In the genomic region with DNA sequence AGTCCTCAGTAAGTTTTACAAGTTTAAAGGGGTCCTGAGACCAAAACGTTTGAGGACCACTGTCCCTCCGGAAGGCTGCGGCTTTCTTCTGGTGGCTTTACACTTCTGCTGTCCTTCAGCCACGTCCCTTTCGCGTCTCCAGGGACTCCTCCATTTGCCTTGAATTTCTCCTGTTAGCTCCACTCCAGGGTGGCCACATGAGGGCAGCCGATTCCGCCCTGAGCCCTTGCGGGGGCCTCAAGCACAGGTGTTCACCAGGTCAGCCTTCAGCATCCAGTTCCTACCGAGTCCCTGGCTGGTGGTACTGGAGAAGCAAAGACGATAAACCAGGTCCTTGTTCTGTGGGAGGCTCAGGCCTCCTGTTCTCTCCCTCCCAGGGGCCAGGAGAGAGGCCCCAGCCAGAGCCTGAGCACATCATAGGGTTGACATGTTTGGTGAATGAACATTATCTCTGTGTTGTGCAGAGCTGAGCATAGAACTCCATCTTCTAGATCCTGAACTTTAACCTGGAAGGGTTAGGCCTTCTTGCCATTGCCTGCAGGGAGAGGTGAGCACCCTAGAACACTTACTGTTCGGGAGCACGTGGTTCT, we compare ENCODE assay signal across 8 cellular contexts. TPM values are rescaled to one million over a fixed set of nuclear protein-coding genes. Genes with fewer than 3 reads are reported as not detected.
DNase-seq lines count a peak whose midpoint lies in the region; ATAC-seq and TF ChIP-seq lines count a peak whose summit lies in the region.

No MANE protein-coding gene starts in this region.

- H3K27me3 ChIP-seq in left ventricle myocardium inferior (ENCODE audit: low read depth): no peaks in the 10 kb centered on the region
- H3K27me3 ChIP-seq in sigmoid colon: no peaks in the 10 kb centered on the region

- H3K4me1 ChIP-seq in left ventricle myocardium inferior: peaks cover 17% of the 10 kb centered on the region
- H3K4me1 ChIP-seq in sigmoid colon: peaks cover 0 to 5% (median 0%) of the 10 kb centered on the region in 4 donors

- H3K4me3 ChIP-seq in left ventricle myocardium inferior (no peak overlapping the region), sigmoid colon (no peak overlapping the region)

- ATAC-seq in GM21723 (IDR thresholded peaks at IDR 0.05; ENCODE audit: unreplicated experiment): peak; percentile 62

- TF ChIP-seq POLR2A in sigmoid colon (IDR thresholded peaks at IDR 0.05): no peak

- H3K27ac ChIP-seq in left ventricle myocardium inferior (replicated peaks) (peak overlapping the region; percentile 57), sigmoid colon (no peak overlapping the region)

- H3K9me3 ChIP-seq in left ventricle myocardium inferior (replicated peaks) (no peaks in the 10 kb centered on the region), sigmoid colon (no peaks in the 10 kb centered on the region)

- DNase-seq in DMS53 (lab: John Stamatoyannopoulos, UW): peak; percentile 87
- peak; percentile 33 for DNase-seq in NCI-H510A (lab: John Stamatoyannopoulos, UW)
- peak; percentile 76 for DNase-seq in activated effector memory CD4-positive, alpha-beta T cell treated with anti-CD3 and anti-CD28 coated beads, Interleukin-2, amount 50 U/mL, for 16 hours
- DNase-seq in left ventricle myocardium inferior: peak; percentile 60
- DNase-seq in sigmoid colon: peak; percentile 80
- DNase-seq in KG1 (lab: John Stamatoyannopoulos, UW): no peak
- DNase-seq in RKO (ENCODE audit: low spot score): no peak

- H3K36me3 ChIP-seq in left ventricle myocardium inferior: peaks cover 8% of the 10 kb centered on the region
- H3K36me3 ChIP-seq in sigmoid colon: peaks cover 0 to 29% (median 3%) of the 10 kb centered on the region in 4 donors

- WGBS in sigmoid colon, 2 donors: 20 to 38% methylated on average over 13 of the region's 13 CpGs

- intact Hi-C loops in left ventricle myocardium inferior (cut with micrococcal nuclease) (no loop called here), sigmoid colon (cut with DNase I) (loop anchor here (5.0 kb wide), 1 partner anchor 525 kb away; no protein-coding TSS in a partner anchor)

- no peak for TF ChIP-seq EP300 in sigmoid colon (IDR thresholded peaks at IDR 0.05)

- TF ChIP-seq CTCF in left ventricle myocardium inferior (IDR thresholded peaks at IDR 0.05; ENCODE audit: borderline replicate concordance) (peak; percentile 80), sigmoid colon (IDR thresholded peaks at IDR 0.05) (peak; percentile 44 to 63 (median 56))

RNA-seq across cellular contexts. Expression of a gene that starts 27.4 kb away (rescaled TPM):
- total RNA-seq in left ventricle myocardium inferior (357 TPM), sigmoid colon (100 to 1,000 TPM in 2 of 4 donors, 10 to 100 TPM in 2; 57.8 to 129 (median 91.6) TPM)
- polyA plus RNA-seq in sigmoid colon: 10 to 100 TPM; 20.3 to 60.2 (median 20.4) TPM

RNA-seq across cellular contexts. Expression of a gene that starts 42.3 kb away (rescaled TPM):
- total RNA-seq in left ventricle myocardium inferior: 16.6 TPM
- total RNA-seq in sigmoid colon: 10 to 100 TPM; 23.2 to 56.8 (median 32.8) TPM
- 10 to 100 TPM in 2 of 3 donors, 1 to 10 TPM in 1; 4.4 to 16.9 (median 10.8) TPM for polyA plus RNA-seq in sigmoid colon

Comparison
In these comparisons a context has a peak if more than half of its experiments do, and no peak if none do; other contexts are left out.
1. DNase-seq: peak in DMS53 (single experiment), NCI-H510A (single experiment), activated effector memory CD4-positive, alpha-beta T cell treated with anti-CD3 and anti-CD28 coated beads, Interleukin-2, amount 50 U/mL, for 16 hours (single experiment), left ventricle myocardium inferior (single experiment) and sigmoid colon (single experiment); none in KG1 (single experiment) and RKO (single experiment).